Comparison of ENCODE assay signal across 31 cellular contexts in the genomic region with DNA sequence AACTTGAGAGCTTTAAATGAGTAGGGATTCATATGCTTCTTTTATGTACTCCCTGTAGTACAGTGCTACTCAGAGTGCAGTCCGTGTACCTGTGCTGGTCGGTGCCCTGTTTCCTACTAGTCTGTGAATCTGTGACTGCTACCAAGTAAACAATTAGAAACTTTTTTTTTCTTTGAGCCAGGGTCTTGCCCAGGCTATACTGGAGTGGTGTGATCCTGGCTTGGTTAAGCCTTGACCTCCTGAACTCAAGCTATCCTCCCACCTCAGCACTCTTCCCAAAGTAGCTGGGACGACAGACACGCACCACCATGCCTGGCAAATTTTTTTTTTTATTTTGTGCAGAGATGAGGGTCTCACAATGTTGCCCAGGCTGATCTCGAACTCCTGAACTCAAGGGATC. TPM values are rescaled to one million over a fixed set of nuclear protein-coding genes. Genes with fewer than 3 reads are reported as not detected.
"Had no signal": no experiment of that assay in that cellular context is flagged by ENCODE, and none has a peak within 500 bp of the region (broad histone marks: within the 10 kb centered on the region; RNA-seq: fewer than 3 reads in every experiment).

No MANE protein-coding gene starts in this region.

- H3K36me3 Mint-ChIP-seq: naive thymus-derived CD4-positive, alpha-beta T cell; natural killer cell; neural progenitor cell; stimulated activated effector memory CD8-positive, alpha-beta T cell treated with anti-CD3 and anti-CD28 coated beads, Interleukin-12 subunit alpha, Interleukin-12 subunit beta, amount 100 ng/mL, for 72 hours; stimulated activated naive B cell treated with anti-CD40 and anti-IgM and Interleukin-4, amounts not matched to agents 10 μg/mL and 1 μg/mL and 100 μg/mL, for 72 hours had no signal

- H3K9me3 ChIP-seq: ovary, psoas muscle, spleen, stomach, thoracic aorta, thyroid gland, tibial nerve, upper lobe of left lung, vagina had no signal

- H3K4me3 Mint-ChIP-seq: naive thymus-derived CD4-positive, alpha-beta T cell; natural killer cell; neural progenitor cell; stimulated activated effector memory CD8-positive, alpha-beta T cell treated with anti-CD3 and anti-CD28 coated beads, Interleukin-12 subunit alpha, Interleukin-12 subunit beta, amount 100 ng/mL, for 72 hours; stimulated activated naive B cell treated with anti-CD40 and anti-IgM and Interleukin-4, amounts not matched to agents 10 μg/mL and 1 μg/mL and 100 μg/mL, for 72 hours; stimulated activated naive CD8-positive, alpha-beta T cell treated with anti-CD3 and anti-CD28 coated beads, Interleukin-15, Interleukin-2, amounts not matched to agents 100 ng/mL and 50 ng/mL, for 24 hours had no signal

- H3K9me3 Mint-ChIP-seq: natural killer cell; stimulated activated effector memory CD8-positive, alpha-beta T cell treated with anti-CD3 and anti-CD28 coated beads, Interleukin-12 subunit alpha, Interleukin-12 subunit beta, amount 100 ng/mL, for 72 hours; stimulated activated naive B cell treated with anti-CD40 and anti-IgM and Interleukin-4, amounts not matched to agents 10 μg/mL and 1 μg/mL and 100 μg/mL, for 72 hours; stimulated activated naive CD8-positive, alpha-beta T cell treated with anti-CD3 and anti-CD28 coated beads, Interleukin-15, Interleukin-2, amounts not matched to agents 100 ng/mL and 50 ng/mL, for 24 hours had no signal

- FAIRE-seq: urothelium cell line had no signal

- H3K4me2 ChIP-seq: neural progenitor cell, smooth muscle cell had no signal

- H2AFZ ChIP-seq: neural progenitor cell, parathyroid adenoma had no signal

- H3K36me3 ChIP-seq: neural progenitor cell, ovary, spleen, stomach, thoracic aorta, thyroid gland, tibial nerve, upper lobe of left lung, vagina had no signal

- H3K9ac ChIP-seq: neural progenitor cell, parathyroid adenoma had no signal

- H3K27me3 ChIP-seq: neural progenitor cell, ovary, stomach, thyroid gland, upper lobe of left lung, vagina had no signal

- H3K4me3 ChIP-seq: neural progenitor cell, ovary, psoas muscle, skin epidermis, smooth muscle cell, spleen, stomach, thoracic aorta, thyroid gland, tibial nerve, upper lobe of left lung, vagina had no signal

- DNase-seq: naive thymus-derived CD4-positive, alpha-beta T cell; natural killer cell; occipital lobe; ovary; posterior cingulate gyrus; psoas muscle; right cardiac atrium; spleen; stimulated activated CD4-positive, alpha-beta T cell treated with anti-CD3 and anti-CD28 coated beads, Interleukin-12 subunit alpha, Interleukin-12 subunit beta, amount 100 ng/mL, for 4 hours; stimulated activated CD4-positive, alpha-beta T cell treated with anti-CD3 and anti-CD28 coated beads, Interleukin-1b, Interleukin-23, amount 100 ng/mL, for 48 hours; stimulated activated CD4-positive, alpha-beta T cell treated with anti-CD3 and anti-CD28 coated beads, Interleukin-2, amount 100 ng/mL, for 48 hours; stimulated activated CD4-positive, alpha-beta T cell treated with anti-CD3 and anti-CD28 coated beads, Interleukin-4, amount 100 ng/mL, for 24 hours; stimulated activated naive B cell treated with anti-CD40 and anti-IgM and Interleukin-4, amounts not matched to agents 10 μg/mL and 1 μg/mL and 100 μg/mL, for 72 hours; stimulated activated naive CD4-positive, alpha-beta T cell treated with Interleukin-2 at 50 U/mL for 16 hours; stomach; thyroid gland; trophoblast cell; upper lobe of left lung had no signal

- H3K27ac Mint-ChIP-seq: naive thymus-derived CD4-positive, alpha-beta T cell; natural killer cell; neural progenitor cell; progenitor cell of endocrine pancreas; stimulated activated effector memory CD8-positive, alpha-beta T cell treated with anti-CD3 and anti-CD28 coated beads, Interleukin-12 subunit alpha, Interleukin-12 subunit beta, amount 100 ng/mL, for 72 hours; stimulated activated naive B cell treated with anti-CD40 and anti-IgM and Interleukin-4, amounts not matched to agents 10 μg/mL and 1 μg/mL and 100 μg/mL, for 72 hours; stimulated activated naive CD8-positive, alpha-beta T cell treated with anti-CD3 and anti-CD28 coated beads, Interleukin-15, Interleukin-2, amounts not matched to agents 100 ng/mL and 50 ng/mL, for 24 hours had no signal

- H3K79me2 ChIP-seq: parathyroid adenoma had no signal

- H3K27me3 Mint-ChIP-seq: progenitor cell of endocrine pancreas had no signal

- H3K4me1 ChIP-seq: parathyroid adenoma, psoas muscle, spleen, stomach, thyroid gland, tibial nerve, upper lobe of left lung, vagina had no signal

- H3K27ac ChIP-seq: neural progenitor cell, ovary, parathyroid adenoma, psoas muscle, skin epidermis, spleen, stomach, thoracic aorta, thyroid gland, tibial nerve, upper lobe of left lung, vagina had no signal

- ATAC-seq: naive thymus-derived CD4-positive, alpha-beta T cell; natural killer cell; psoas muscle; right cardiac atrium; sciatic nerve; stimulated activated effector memory CD8-positive, alpha-beta T cell treated with anti-CD3 and anti-CD28 coated beads, Interleukin-12 subunit alpha, Interleukin-12 subunit beta, amount 100 ng/mL, for 72 hours; stimulated activated naive B cell treated with anti-CD40 and anti-IgM and Interleukin-4, amounts not matched to agents 10 μg/mL and 1 μg/mL and 100 μg/mL, for 72 hours had no signal

- H3K4me1 Mint-ChIP-seq: naive thymus-derived CD4-positive, alpha-beta T cell; natural killer cell; stimulated activated effector memory CD8-positive, alpha-beta T cell treated with anti-CD3 and anti-CD28 coated beads, Interleukin-12 subunit alpha, Interleukin-12 subunit beta, amount 100 ng/mL, for 72 hours; stimulated activated naive B cell treated with anti-CD40 and anti-IgM and Interleukin-4, amounts not matched to agents 10 μg/mL and 1 μg/mL and 100 μg/mL, for 72 hours had no signal

RNA-seq across cellular contexts. Expression of a gene that starts 6.4 kb away (rescaled TPM):
- total RNA-seq: natural killer cell, osteoblast had no signal
